In the genomic region with DNA sequence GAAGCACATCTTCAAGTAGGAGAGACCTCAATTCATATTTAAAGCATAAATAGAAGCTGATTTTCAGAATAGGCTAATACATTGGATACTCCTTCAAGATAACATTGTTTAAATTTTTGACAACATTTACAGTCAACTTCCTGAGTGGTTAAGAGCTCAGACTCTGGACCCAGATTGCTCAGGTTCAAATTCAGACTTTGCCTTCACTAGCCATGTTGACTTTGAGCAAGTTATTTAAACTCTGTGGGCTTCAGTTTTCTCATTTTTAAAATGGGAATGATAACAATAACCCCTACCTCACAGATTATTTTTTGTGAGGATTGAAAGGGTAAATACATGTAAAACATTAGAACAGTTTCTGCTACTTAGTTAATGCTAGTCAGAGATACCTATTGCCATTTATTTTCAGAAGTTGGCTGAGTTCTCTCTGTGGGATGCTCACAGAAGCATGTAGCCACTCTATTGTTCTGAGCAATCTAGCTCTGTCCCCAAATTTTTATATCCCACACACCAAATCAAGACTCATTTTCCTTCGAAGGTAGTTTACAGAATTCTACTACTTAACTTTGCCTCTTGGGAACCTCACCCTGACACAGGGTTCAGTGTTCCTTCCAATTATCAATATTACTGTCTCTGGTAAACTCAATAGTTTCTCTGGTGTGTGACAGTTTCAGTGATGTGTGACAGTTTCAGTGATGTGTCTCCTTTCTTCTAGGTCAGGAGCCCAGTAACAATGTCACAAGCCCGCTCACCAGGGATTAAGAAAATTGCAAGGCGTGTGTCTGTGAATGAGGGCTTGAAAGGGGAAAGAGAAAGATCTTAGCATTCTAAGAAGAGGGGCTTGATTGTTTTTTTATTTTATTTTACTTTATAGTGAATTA, we compare ENCODE assay signal across 14 cellular contexts.
DNase-seq lines count a peak whose midpoint lies in the region; ATAC-seq, FAIRE-seq and TF ChIP-seq lines count a peak whose summit lies in the region.
"Had no signal": no experiment of that assay in that cellular context is flagged by ENCODE, and none has a peak within 500 bp of the region (broad histone marks: within the 10 kb centered on the region; RNA-seq: fewer than 3 reads in every experiment).

No MANE protein-coding gene starts in this region.

- H3K27me3 Mint-ChIP-seq in activated CD8-positive, alpha-beta memory T cell treated with anti-CD3 and anti-CD28 coated beads, Interleukin-2, amount 10 ng/mL, durations not matched to agents 7 days and 5 days, result no peaks in the 10 kb centered on the region
- no peaks in the 10 kb centered on the region for H3K27me3 Mint-ChIP-seq in CD4-positive, alpha-beta T cell

- CTCF ChIA-PET in activated CD8-positive, alpha-beta memory T cell treated with anti-CD3 and anti-CD28 coated beads, Interleukin-2, amount 10 ng/mL, durations not matched to agents 7 days and 5 days (lab: Charles Lee), result no interaction called here
- CTCF ChIA-PET in CD4-positive, alpha-beta T cell (lab: Charles Lee), result no interaction called here

- no peaks in the 10 kb centered on the region for H3K4me1 Mint-ChIP-seq in activated CD8-positive, alpha-beta memory T cell treated with anti-CD3 and anti-CD28 coated beads, Interleukin-2, amount 10 ng/mL, durations not matched to agents 7 days and 5 days
- no peaks in the 10 kb centered on the region for H3K4me1 Mint-ChIP-seq in CD4-positive, alpha-beta T cell (ENCODE audit: low read depth)

- no peak for DNase-seq in activated CD8-positive, alpha-beta memory T cell treated with anti-CD3 and anti-CD28 coated beads, Interleukin-2, amount 10 ng/mL, durations not matched to agents 7 days and 5 days
- no peak for DNase-seq in GM12892 (ENCODE audit: insufficient read length)
- DNase-seq in DMS114 treated with DMSO at 0.1 percent for 48 hours (lab: John Stamatoyannopoulos, UW; ENCODE audit: unreplicated experiment), result no peak
- no peak for DNase-seq in CD4-positive, alpha-beta T cell
- DNase-seq: DND-41, HCEC 1CT, IMR-90, NCI-H1417, RPMI8226, uterus had no signal

- no peaks in the 10 kb centered on the region for H3K9me3 Mint-ChIP-seq in activated CD8-positive, alpha-beta memory T cell treated with anti-CD3 and anti-CD28 coated beads, Interleukin-2, amount 10 ng/mL, durations not matched to agents 7 days and 5 days (ENCODE audit: low read depth)
- no peaks in the 10 kb centered on the region for H3K9me3 Mint-ChIP-seq in CD4-positive, alpha-beta T cell

- POLR2A ChIA-PET in CD4-positive, alpha-beta T cell (lab: Charles Lee), result no interaction called here

- H3K9me3 ChIP-seq in CD4-positive, alpha-beta T cell (ENCODE audit: control insufficient read depth, low read length), result no peaks in the 10 kb centered on the region
- H3K9me3 ChIP-seq: uterus had no signal

- H3K4me3 Mint-ChIP-seq in activated CD8-positive, alpha-beta memory T cell treated with anti-CD3 and anti-CD28 coated beads, Interleukin-2, amount 10 ng/mL, durations not matched to agents 7 days and 5 days, result no peak overlapping the region
- H3K4me3 Mint-ChIP-seq in CD4-positive, alpha-beta T cell, result no peak overlapping the region

- no peak overlapping the region for H3K27ac Mint-ChIP-seq in activated CD8-positive, alpha-beta memory T cell treated with anti-CD3 and anti-CD28 coated beads, Interleukin-2, amount 10 ng/mL, durations not matched to agents 7 days and 5 days
- H3K27ac Mint-ChIP-seq in CD4-positive, alpha-beta T cell, result no peak overlapping the region

- TF ChIP-seq POLR2A in GM12892 (IDR thresholded peaks at IDR 0.05; ENCODE audit: low read depth, low read length), result no peak

- no peaks in the 10 kb centered on the region for H3K36me3 Mint-ChIP-seq in activated CD8-positive, alpha-beta memory T cell treated with anti-CD3 and anti-CD28 coated beads, Interleukin-2, amount 10 ng/mL, durations not matched to agents 7 days and 5 days
- H3K36me3 Mint-ChIP-seq in CD4-positive, alpha-beta T cell (ENCODE audit: low read depth), result no peaks in the 10 kb centered on the region

- no peak overlapping the region for H3K27ac ChIP-seq in CD4-positive, alpha-beta T cell (ENCODE audit: low read depth, low read length)
- H3K27ac ChIP-seq: uterus had no signal

- ATAC-seq in GM18519 (IDR thresholded peaks at IDR 0.05; ENCODE audit: low FRiP score, unreplicated experiment) (peak; percentile 54), GM21381 (IDR thresholded peaks at IDR 0.05; ENCODE audit: unreplicated experiment) (peak; percentile 85), HG02943 (IDR thresholded peaks at IDR 0.05; ENCODE audit: low read depth, unreplicated experiment) (peak; percentile 61), HG03565 (IDR thresholded peaks at IDR 0.05; ENCODE audit: unreplicated experiment) (peak; percentile 53)
- no peak for ATAC-seq in activated CD8-positive, alpha-beta memory T cell treated with anti-CD3 and anti-CD28 coated beads, Interleukin-2, amount 10 ng/mL, durations not matched to agents 7 days and 5 days
- no peak for ATAC-seq in CD4-positive, alpha-beta T cell (ENCODE audit: poor library complexity)

- FAIRE-seq in GM12892 (lab: Jason Lieb, UNC), result no peak

- no peaks in the 10 kb centered on the region for H3K27me3 ChIP-seq in CD4-positive, alpha-beta T cell (ENCODE audit: control insufficient read depth, insufficient read depth, low read length)
- H3K27me3 ChIP-seq: uterus had no signal

- intact Hi-C loops in CD4-positive, alpha-beta T cell (cut with DNase I, micrococcal nuclease), result no loop called here

- TF ChIP-seq CTCF in CD4-positive, alpha-beta T cell (IDR thresholded peaks at IDR 0.05), result no peak

Comparison
In these comparisons a context has a peak if more than half of its experiments do, and no peak if none do; other contexts are left out.
1. ATAC-seq: peak in GM18519 (single experiment), GM21381 (single experiment), HG02943 (single experiment) and HG03565 (single experiment); none in activated CD8-positive, alpha-beta memory T cell treated with anti-CD3 and anti-CD28 coated beads, Interleukin-2, amount 10 ng/mL, durations not matched to agents 7 days and 5 days (single experiment) and CD4-positive, alpha-beta T cell (single experiment).